8 cellular contexts compared by ENCODE assay signal in the genomic region with DNA sequence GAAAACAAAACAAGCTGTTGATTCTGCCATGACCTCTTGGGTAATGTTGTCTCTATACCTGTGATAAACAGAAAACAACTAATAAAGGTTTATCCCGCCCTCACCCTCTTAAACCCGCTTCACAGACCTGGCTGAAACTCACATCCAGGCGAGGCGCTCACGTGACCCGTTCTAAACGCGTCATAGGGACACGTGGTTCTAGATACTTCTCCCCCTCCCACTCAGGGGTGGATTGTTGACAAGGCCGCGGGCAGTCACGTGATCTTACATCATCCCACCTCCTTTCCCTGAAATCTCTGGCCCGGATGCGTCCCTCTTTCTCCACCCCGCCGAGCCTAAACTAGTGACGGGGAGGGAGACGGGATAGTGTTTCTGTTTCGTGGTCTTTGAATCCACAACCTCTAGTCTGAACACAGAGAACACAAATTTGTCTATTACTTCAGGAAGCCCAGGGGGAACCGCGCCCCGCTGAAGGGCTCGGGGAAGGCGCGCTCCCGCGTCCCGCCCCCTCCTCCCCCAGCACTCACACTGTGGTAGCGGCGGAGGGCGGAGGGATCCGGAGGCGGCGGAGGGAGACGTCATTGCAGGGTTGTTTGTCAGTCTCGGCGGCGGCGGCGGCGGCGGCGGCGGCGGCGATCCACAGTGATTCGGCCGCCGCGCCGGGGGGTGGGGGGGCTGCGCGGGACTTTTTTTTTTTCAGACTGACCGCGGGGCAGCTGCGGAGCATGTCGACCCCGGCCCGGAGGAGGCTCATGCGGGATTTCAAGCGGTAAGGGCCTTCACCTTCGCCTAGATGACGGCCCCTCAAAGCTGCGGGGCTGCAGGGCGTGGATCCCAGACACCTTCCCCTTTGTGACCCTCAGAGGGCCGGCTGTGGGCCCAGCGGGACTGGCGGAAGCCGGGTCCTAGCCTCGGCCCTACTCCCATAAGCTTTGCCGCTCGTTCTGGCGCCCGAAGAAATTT. TPM values are rescaled to one million over a fixed set of nuclear protein-coding genes. Genes with fewer than 3 reads are reported as not detected.
DNase-seq lines count a peak whose midpoint lies in the region; ATAC-seq and TF ChIP-seq lines count a peak whose summit lies in the region.

A gene (plus strand): TSS at position 699 of the 963 bp plus-strand sequence. CDS start 27 bp downstream, at position 726.

- DNase-seq in DND-41 (peak; percentile 97), GM23248 (peak; percentile 100), Kasumi-1 (lab: John Stamatoyannopoulos, UW) (peak; percentile 99), RPMI7951 (ENCODE audit: low read depth) (peak; percentile 99), esophagus squamous epithelium (lab: John Stamatoyannopoulos, UW) (peak; percentile 98), myocyte (ENCODE audit: low read depth) (peak; percentile 100)
- DNase-seq in activated T-helper 1 cell treated with anti-CD3 and anti-CD28 coated beads, Interleukin-12 subunit alpha, Interleukin-12 subunit beta, Interleukin-2, Interleukin-4 antibody, amounts not matched to agents 30 ng/mL and 10 ng/mL and 1 ng/mL, durations not matched to agents 14 hours and 24 hours and 36 hours (ENCODE audit: low spot score) = peak; percentile 95
- DNase-seq in stimulated activated CD8-positive, alpha-beta memory T cell treated with anti-CD3 and anti-CD28 coated beads, Interleukin-7, amount 100 ng/mL, for 48 hours (ENCODE audit: extremely low read depth in 1 of 2, low read depth in 1 of 2) = peak; percentile 85 to 97

- peak; percentile 69 for ATAC-seq in DND-41 (ENCODE audit: insufficient read depth, low read depth)

- H3K36me3 ChIP-seq in DND-41 (ENCODE audit: insufficient read depth, low read length) (peaks cover 21% of the 10 kb centered on the region), GM23248 (ENCODE audit: low read depth) (no peaks in the 10 kb centered on the region; the same call in 1 of the 2 replicates), esophagus squamous epithelium (peaks cover 0 to 21% (median 3%) of the 10 kb centered on the region in 3 donors)

- peaks cover 16% of the 10 kb centered on the region for H3F3A ChIP-seq in GM23248 (ENCODE audit: insufficient read depth)

- 1 to 2% methylated on average over 49 to 74 of the region's 74 CpGs for WGBS in GM23248 (ENCODE audit: low coverage in 1 of 2, low lambda C conversion rate in 2 of 2, missing lambda C conversion rate in 2 of 2), 2 experiments
- WGBS in esophagus squamous epithelium, 2 donors = 0 to 1% methylated on average over 25 to 37 of the region's 74 CpGs

- H3K4me1 ChIP-seq in DND-41 (ENCODE audit: insufficient read depth, low read length) (peaks cover 58% of the 10 kb centered on the region), GM23248 (ENCODE audit: insufficient read depth) (peaks cover 24% of the 10 kb centered on the region; the same call in 1 of the 2 replicates), esophagus squamous epithelium (peaks cover 8 to 60% (median 22%) of the 10 kb centered on the region in 3 donors)

- H3K27me3 ChIP-seq in DND-41 (ENCODE audit: insufficient read depth, low read length, poor library complexity) (no peaks in the 10 kb centered on the region), GM23248 (replicated peaks; ENCODE audit: insufficient read depth) (no peaks in the 10 kb centered on the region), esophagus squamous epithelium (no peaks in the 10 kb centered on the region)

- intact Hi-C loops in activated T-helper 1 cell treated with anti-CD3 and anti-CD28 coated beads, Interleukin-12 subunit alpha, Interleukin-12 subunit beta, Interleukin-2, Interleukin-4 antibody, amounts not matched to agents 30 ng/mL and 10 ng/mL and 1 ng/mL, durations not matched to agents 14 hours and 24 hours and 36 hours (cut with micrococcal nuclease) = loop anchor here (1.0 to 5.0 kb wide), 14 partner anchors 69 to 534 kb away; a partner anchor contains a TSS
- intact Hi-C loops in esophagus squamous epithelium (cut with DNase I) = loop anchor here (5.0 kb wide), 1 partner anchor 156 kb away; a partner anchor contains a TSS

- H3K9ac ChIP-seq in DND-41 (ENCODE audit: low read depth, low read length) = peak within 1 kb of the TSS; percentile 89
- peak within 1 kb of the TSS; percentile 100 for H3K9ac ChIP-seq in GM23248

- in situ Hi-C loops in GM23248 (cut with MboI) = no loop called here

- no peaks in the 10 kb centered on the region for H3K9me2 ChIP-seq in GM23248 (ENCODE audit: insufficient read depth)

- H3K27ac ChIP-seq in DND-41 (ENCODE audit: low read length) (peak within 1 kb of the TSS; percentile 99), GM23248 (peak within 1 kb of the TSS; percentile 98), esophagus squamous epithelium (peak within 1 kb of the TSS; percentile 96 to 99 (median 98))

- peaks cover 2% of the 10 kb centered on the region for H3K27me3 Mint-ChIP-seq in activated T-helper 1 cell treated with anti-CD3 and anti-CD28 coated beads, Interleukin-12 subunit alpha, Interleukin-12 subunit beta, Interleukin-2, Interleukin-4 antibody, amounts not matched to agents 30 ng/mL and 10 ng/mL and 1 ng/mL, durations not matched to agents 14 hours and 24 hours and 36 hours (ENCODE audit: insufficient read depth)

- peaks cover 30% of the 10 kb centered on the region for H3K36me3 Mint-ChIP-seq in activated T-helper 1 cell treated with anti-CD3 and anti-CD28 coated beads, Interleukin-12 subunit alpha, Interleukin-12 subunit beta, Interleukin-2, Interleukin-4 antibody, amounts not matched to agents 30 ng/mL and 10 ng/mL and 1 ng/mL, durations not matched to agents 14 hours and 24 hours and 36 hours (ENCODE audit: low read depth)

- TF ChIP-seq CTCF in DND-41 (IDR thresholded peaks at IDR 0.05; ENCODE audit: borderline replicate concordance, extremely low read depth, low read length, poor library complexity, severe bottlenecking) = no peak
- TF ChIP-seq CTCF in esophagus squamous epithelium (IDR thresholded peaks at IDR 0.05) = peak in 1 of 6 experiments; percentile 13

- peaks cover 66% of the 10 kb centered on the region for H3K4me1 Mint-ChIP-seq in activated T-helper 1 cell treated with anti-CD3 and anti-CD28 coated beads, Interleukin-12 subunit alpha, Interleukin-12 subunit beta, Interleukin-2, Interleukin-4 antibody, amounts not matched to agents 30 ng/mL and 10 ng/mL and 1 ng/mL, durations not matched to agents 14 hours and 24 hours and 36 hours (ENCODE audit: low read depth)

- H3K9me3 Mint-ChIP-seq in activated T-helper 1 cell treated with anti-CD3 and anti-CD28 coated beads, Interleukin-12 subunit alpha, Interleukin-12 subunit beta, Interleukin-2, Interleukin-4 antibody, amounts not matched to agents 30 ng/mL and 10 ng/mL and 1 ng/mL, durations not matched to agents 14 hours and 24 hours and 36 hours = peaks cover 8% of the 10 kb centered on the region

- H2AFZ ChIP-seq in DND-41 (ENCODE audit: low read depth, low read length) (peak within 1 kb of the TSS; percentile 94), GM23248 (peak within 1 kb of the TSS; percentile 94)

- peaks cover 83% of the 10 kb centered on the region for H3K79me2 ChIP-seq in DND-41 (ENCODE audit: insufficient read depth, low read length)
- peaks cover 74% of the 10 kb centered on the region for H3K79me2 ChIP-seq in GM23248 (ENCODE audit: insufficient read depth)

- H3K4me2 ChIP-seq in DND-41 (ENCODE audit: insufficient read depth, low read length) = peak within 1 kb of the TSS; percentile 78
- peak within 1 kb of the TSS; percentile 100 for H3K4me2 ChIP-seq in GM23248 (ENCODE audit: unreplicated experiment)

- TF ChIP-seq POLR2A in esophagus squamous epithelium (IDR thresholded peaks at IDR 0.05) = peak in 3 of 4 donors; percentile 37 to 69 (median 68)

- peak within 1 kb of the TSS; percentile 99 for H3K4me3 Mint-ChIP-seq in activated T-helper 1 cell treated with anti-CD3 and anti-CD28 coated beads, Interleukin-12 subunit alpha, Interleukin-12 subunit beta, Interleukin-2, Interleukin-4 antibody, amounts not matched to agents 30 ng/mL and 10 ng/mL and 1 ng/mL, durations not matched to agents 14 hours and 24 hours and 36 hours

- H4K20me1 ChIP-seq in DND-41 (ENCODE audit: insufficient read depth, low read length) = peaks cover 22% of the 10 kb centered on the region
- H4K20me1 ChIP-seq in GM23248 (ENCODE audit: insufficient read depth) = peaks cover 19% of the 10 kb centered on the region; the same call in 1 of the 2 replicates

- H3K4me3 ChIP-seq in DND-41 (ENCODE audit: low read depth in 1 of 2, low read length in 2 of 2) (peak within 1 kb of the TSS; percentile 92 to 94), GM23248 (peak within 1 kb of the TSS; percentile 96), esophagus squamous epithelium (peak within 1 kb of the TSS; percentile 75 to 93 (median 85))

- H3K9me3 ChIP-seq in DND-41 (ENCODE audit: insufficient read depth, low read length, severe bottlenecking) = no peaks in the 10 kb centered on the region
- H3K9me3 ChIP-seq in GM23248 (ENCODE audit: low read depth) = no peaks in the 10 kb centered on the region
- no peaks in the 10 kb centered on the region for H3K9me3 ChIP-seq in esophagus squamous epithelium

- peak within 1 kb of the TSS; percentile 97 for H3K27ac Mint-ChIP-seq in activated T-helper 1 cell treated with anti-CD3 and anti-CD28 coated beads, Interleukin-12 subunit alpha, Interleukin-12 subunit beta, Interleukin-2, Interleukin-4 antibody, amounts not matched to agents 30 ng/mL and 10 ng/mL and 1 ng/mL, durations not matched to agents 14 hours and 24 hours and 36 hours

RNA-seq across cellular contexts. Expression of the gene that starts here (rescaled TPM):
- total RNA-seq in GM23248 (2014; rRNA removed; shearing (Covaris generic)) = 15.7 and 21.7 TPM in 2 replicates
- polyA plus RNA-seq in GM23248 (2016; fragmentation: Nextera tagmentation; extraction: Ambion mirVana) = 350 and 376 TPM in 2 replicates
- total RNA-seq in RPMI7951 (2014; rRNA removed; shearing (Covaris generic)) = 22.9 and 36.0 TPM in 2 replicates
- 98.9 and 108 TPM in 2 replicates for total RNA-seq in activated T-helper 1 cell treated with anti-CD3 and anti-CD28 coated beads, Interleukin-12 subunit alpha, Interleukin-12 subunit beta, Interleukin-2, Interleukin-4 antibody, amounts not matched to agents 30 ng/mL and 10 ng/mL and 1 ng/mL, durations not matched to agents 14 hours and 24 hours and 36 hours
- total RNA-seq in esophagus squamous epithelium = 10 to 100 TPM; 20.9 to 50.0 (median 41.7) TPM
- total RNA-seq in myocyte = 13.8 and 23.7 TPM in 2 replicates
- polyA plus RNA-seq in myocyte (2012) = 88.7 TPM

Comparison
In these comparisons a context has a peak if more than half of its experiments do, and no peak if none do; other contexts are left out.
1. Peak in every context shown above with its lines: DNase-seq, ATAC-seq, H3K4me3 ChIP-seq and H3K27ac ChIP-seq.